ENCODE assay signal across 8 cellular contexts in the genomic region with DNA sequence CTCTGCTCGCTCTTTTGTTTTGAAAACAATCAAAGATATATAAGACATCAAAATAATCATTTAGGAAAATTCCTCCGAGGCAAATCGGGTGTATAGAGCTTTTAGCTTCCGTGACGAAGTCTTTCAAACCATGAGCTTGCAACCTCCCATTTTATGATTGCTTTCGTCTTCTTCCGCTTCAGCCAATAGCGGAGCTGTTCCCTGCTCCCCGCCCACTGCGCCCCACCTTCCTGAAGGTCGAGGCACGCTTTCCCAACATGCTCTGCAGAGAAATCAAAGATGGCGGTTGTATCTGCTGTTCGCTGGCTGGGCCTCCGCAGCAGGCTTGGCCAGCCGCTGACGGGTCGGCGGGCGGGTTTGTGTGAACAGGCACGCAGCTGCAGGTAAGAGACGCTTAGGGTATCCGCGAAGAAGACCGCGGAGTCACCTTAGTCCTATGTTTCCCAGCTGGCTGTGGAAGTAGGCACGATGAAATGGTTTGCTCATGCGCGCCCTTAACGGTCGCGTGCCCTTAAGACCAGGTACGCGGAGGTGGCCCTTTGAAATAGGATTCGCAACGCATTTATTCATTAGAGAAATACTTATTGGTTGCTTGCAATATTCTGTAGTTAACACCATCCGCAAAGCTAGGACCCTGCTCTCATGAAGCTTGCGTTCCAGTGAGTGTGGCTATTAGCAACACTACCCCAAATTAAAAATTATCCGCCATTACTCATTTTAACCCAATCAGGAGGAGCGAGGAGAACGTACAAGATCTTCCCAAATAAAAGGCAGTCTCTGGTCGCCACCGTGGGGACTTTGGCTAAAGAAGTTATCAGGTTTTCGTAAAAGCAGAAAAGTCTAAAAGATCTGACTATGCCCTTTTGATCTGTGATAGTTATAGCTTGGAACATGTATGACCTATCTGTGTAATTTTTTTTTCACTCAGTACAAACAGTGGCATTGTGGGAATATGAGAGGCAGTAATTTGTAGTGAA. TPM values are rescaled to one million over a fixed set of nuclear protein-coding genes. Genes with fewer than 3 reads are reported as not detected.
DNase-seq lines count a peak whose midpoint lies in the region; ATAC-seq, FAIRE-seq and TF ChIP-seq lines count a peak whose summit lies in the region.

PTCD3 (plus strand) TSS at position 267 of the 977 bp plus-strand sequence; CDS start at position 280, 13 bp downstream.

- H3K79me2 ChIP-seq in H1 (ENCODE audit: control insufficient read depth in 1 of 2, insufficient read depth in 2 of 2, low read length in 2 of 2), result peaks cover 32 to 88% of the 10 kb centered on the region in 2 experiments

- H3K4ac ChIP-seq in H1 (replicated peaks; ENCODE audit: insufficient read length, low read depth, low read length), result no peak within 1 kb of the TSS

- no peaks in the 10 kb centered on the region for H3K27me3 Mint-ChIP-seq in memory B cell

- peak; percentile 81 for ATAC-seq in GM21360 (IDR thresholded peaks at IDR 0.05; ENCODE audit: unreplicated experiment)
- ATAC-seq in memory B cell (ENCODE audit: low read depth), result peak; percentile 91

- peak within 1 kb of the TSS; percentile 80 to 99 (median 96) for H3K9ac ChIP-seq in H1 (replicated peaks in 1 of 4; ENCODE audit: extremely low read depth in 1 of 4, low read depth in 3 of 4, low read length in 3 of 4)

- H2BK120ac ChIP-seq in H1 (replicated peaks; ENCODE audit: low read depth, low read length), result no peak within 1 kb of the TSS

- peak within 1 kb of the TSS; percentile 96 to 99 (median 97) for H3K4me3 ChIP-seq in H1 (ENCODE audit: extremely low read depth in 1 of 4, insufficient read depth in 2 of 4, low read depth in 3 of 4, low read length in 4 of 4)

- peak; percentile 86 for FAIRE-seq in HTR-8/SVneo (lab: Jason Lieb, UNC)
- peak; percentile 68 for FAIRE-seq in H1 (lab: Jason Lieb, UNC)

- H3K27ac Mint-ChIP-seq in memory B cell, result peak within 1 kb of the TSS; percentile 99

- H3K9me3 ChIP-seq in H1 (ENCODE audit: insufficient read depth in 2 of 2, low read depth in 1 of 2, low read length in 1 of 2), result no peaks in the 10 kb centered on the region

- H3K9me3 Mint-ChIP-seq in memory B cell, result no peaks in the 10 kb centered on the region

- CTCF ChIA-PET in H1 (lab: Charles Lee; ENCODE audit: partially characterized antibody), result interaction anchor here (0.5 to 4.1 kb wide), 3 partner anchors 18 to 334 kb away, joined by 3 to 16 read pairs (median 4); no protein-coding TSS in a partner anchor

- H4K20me1 ChIP-seq in H1 (replicated peaks in 1 of 2; ENCODE audit: control insufficient read depth in 1 of 2, insufficient read depth in 2 of 2, low read length in 2 of 2), result peaks cover 2 to 13% of the 10 kb centered on the region in 2 experiments

- H4K91ac ChIP-seq in H1 (replicated peaks; ENCODE audit: insufficient read length, low read length), result no peak within 1 kb of the TSS

- H3K4me2 ChIP-seq in H1 (ENCODE audit: insufficient read depth in 1 of 2, low read depth in 2 of 2, low read length in 2 of 2), result peak within 1 kb of the TSS; percentile 83 to 84

- H2BK12ac ChIP-seq in H1 (ENCODE audit: low read depth, low read length), result peak within 1 kb of the TSS; percentile 30; the same call in 1 of the 2 replicates

- H2BK20ac ChIP-seq in H1 (ENCODE audit: low read length), result no peak within 1 kb of the TSS

- no peak within 1 kb of the TSS for H2BK15ac ChIP-seq in H1 (ENCODE audit: low read length)

- peaks cover 0 to 4% (median 0%) of the 10 kb centered on the region in 4 experiments; a peak in 1 of 7 replicates for H3K4me1 ChIP-seq in H1 (replicated peaks in 1 of 4; ENCODE audit: control insufficient read depth in 3 of 4, insufficient read depth in 4 of 4, low read length in 3 of 4)

- WGBS in H1 (ENCODE audit: extremely low coverage in 1 of 2, insufficient coverage in 1 of 2, insufficient read length in 1 of 2, insufficient replicate concordance in 2 of 2, low coverage in 1 of 2, low lambda C conversion rate in 2 of 2, missing lambda C conversion rate in 1 of 2), 2 experiments, result 1% methylated on average over 44 of the region's 44 CpGs; no CpG with 5 or more reads in 1 of the 2 experiments

- H3K23ac ChIP-seq in H1 (ENCODE audit: insufficient read length), result no peak within 1 kb of the TSS

- H3K79me1 ChIP-seq in H1 (ENCODE audit: low read depth, low read length), result no peaks in the 10 kb centered on the region; the same call in 1 of the 2 replicates

- H2AFZ ChIP-seq in H1 (ENCODE audit: low read length), result peak within 1 kb of the TSS; percentile 95

- peak within 1 kb of the TSS; percentile 76 for H4K5ac ChIP-seq in H1 (ENCODE audit: insufficient read length, low read depth, low read length)

- POLR2A ChIA-PET in H1 (lab: Charles Lee; ENCODE audit: partially characterized antibody), result interaction anchor here (0.6 to 12.1 kb wide), 24 partner anchors 10 to 494 kb away, joined by 3 to 119 read pairs (median 4); partner anchors contain the start of genes C2orf68 and IMMT

- H3K27ac ChIP-seq in H1 (ENCODE audit: low read depth, low read length), result peak within 1 kb of the TSS; percentile 94

- peak within 1 kb of the TSS; percentile 80; the same call in 1 of the 2 replicates for H3K18ac ChIP-seq in H1 (ENCODE audit: extremely low read depth, low read length)

- peaks cover 40% of the 10 kb centered on the region for H3K4me1 Mint-ChIP-seq in memory B cell

- peak within 1 kb of the TSS; percentile 96 for H3K4me3 Mint-ChIP-seq in memory B cell

- H3K14ac ChIP-seq in H1 (ENCODE audit: insufficient read length), result no peak within 1 kb of the TSS

- peak within 1 kb of the TSS; percentile 89; the same call in 1 of the 2 replicates for H4K8ac ChIP-seq in H1 (ENCODE audit: extremely low read depth, insufficient read depth, low read length)

- TF ChIP-seq EP300 in H1 (IDR thresholded peaks at IDR 0.05; ENCODE audit: borderline replicate concordance in 1 of 2, low read depth in 2 of 2, low read length in 2 of 2), result peak in 1 of 2 experiments; percentile 96; a peak in 2 of 3 replicates

- H3K56ac ChIP-seq in H1 (replicated peaks; ENCODE audit: insufficient read length, low read depth, low read length), result peak within 1 kb of the TSS; percentile 43

- TF ChIP-seq POLR2A in H1 (IDR thresholded peaks at IDR 0.05; ENCODE audit: control extremely low read depth in 1 of 2, low read depth in 2 of 2, low read length in 2 of 2), result peak; percentile 91 to 95

- peaks cover 9 to 32% (median 22%) of the 10 kb centered on the region in 4 experiments for H3K36me3 ChIP-seq in H1 (ENCODE audit: control insufficient read depth in 2 of 4, insufficient read depth in 4 of 4, low read length in 3 of 4)

- TF ChIP-seq RAD21 in H1 (IDR thresholded peaks at IDR 0.05 in 1 of 2, conservative IDR thresholded peaks at IDR 0.05 in 1 of 2; ENCODE audit: low read depth in 2 of 2, low read length in 2 of 2), result no peak

- H3K27me3 ChIP-seq in H1 (replicated peaks in 1 of 4; ENCODE audit: control insufficient read depth in 3 of 4, extremely low read depth in 1 of 4, insufficient read depth in 3 of 4, low read length in 3 of 4), result no peaks in the 10 kb centered on the region

- peak; percentile 95 for DNase-seq in COLO668 (lab: John Stamatoyannopoulos, UW; ENCODE audit: unreplicated experiment)
- peak; percentile 96 for DNase-seq in HTR-8/SVneo (ENCODE audit: insufficient read length, low spot score)
- DNase-seq in NOMO-1 treated with dmso at 0.1 percent for 144 hours (lab: John Stamatoyannopoulos, UW; ENCODE audit: unreplicated experiment), result peak; percentile 96
- peak; percentile 71 to 80 (median 77) for DNase-seq in activated CD8-positive, alpha-beta memory T cell treated with anti-CD3 and anti-CD28 coated beads for 48 hours (ENCODE audit: low read depth in 2 of 3, low spot score in 2 of 3)
- peak; percentile 77 to 88 for DNase-seq in H1 (ENCODE audit: low read depth in 1 of 2, low spot score in 2 of 2)
- peak; percentile 75 to 88 for DNase-seq in memory B cell (ENCODE audit: low spot score in 2 of 2)
- DNase-seq in stimulated activated CD8-positive, alpha-beta memory T cell treated with anti-CD3 and anti-CD28 coated beads, Interleukin-12 subunit alpha, Interleukin-12 subunit beta, amount 100 ng/mL, for 4 hours (ENCODE audit: low read depth), result peak; percentile 87

- TF ChIP-seq CTCF in H1 (IDR thresholded peaks at IDR 0.05; ENCODE audit: control extremely low read depth in 1 of 3, insufficient read depth in 1 of 3, low read depth in 1 of 3, low read length in 3 of 3), result no peak

- H2BK5ac ChIP-seq in H1 (ENCODE audit: low read depth, low read length), result peak within 1 kb of the TSS; percentile 95

- peaks cover 22% of the 10 kb centered on the region for H3K36me3 Mint-ChIP-seq in memory B cell

- H2AK5ac ChIP-seq in H1 (ENCODE audit: low read depth, low read length), result peak within 1 kb of the TSS; percentile 19; the same call in 1 of the 2 replicates

- no peaks in the 10 kb centered on the region; the same call in 1 of the 2 replicates for H3K23me2 ChIP-seq in H1 (ENCODE audit: low read depth, low read length)

TF ChIP-seq in H1, 55 proteins besides CTCF, POLR2A, EP300 and RAD21 (continues in another document):
- TF ChIP-seq SIN3A (conservative IDR thresholded peaks at IDR 0.05 in 1 of 2, IDR thresholded peaks at IDR 0.05 in 1 of 2; ENCODE audit: low read depth in 1 of 2, low read length in 2 of 2) (peak; percentile 25 to 59; a peak in 1 of 4 replicates), TCF12 (IDR thresholded peaks at IDR 0.05; ENCODE audit: low read depth, low read length) (no peak), MAX (IDR thresholded peaks at IDR 0.05) (peak; percentile 56; the same call in 1 of the 2 replicates), RXRA (IDR thresholded peaks at IDR 0.05; ENCODE audit: insufficient read depth, low read depth, low read length) (no peak), TEAD4 (IDR thresholded peaks at IDR 0.05; ENCODE audit: low read depth, low read length) (no peak), BRCA1 (IDR thresholded peaks at IDR 0.05; ENCODE audit: low read depth, low read length) (no peak), MAFK (IDR thresholded peaks at IDR 0.05; ENCODE audit: low read depth, low read length) (no peak), RBBP5 (IDR thresholded peaks at IDR 0.05; ENCODE audit: borderline replicate concordance, low read depth, low read length) (peak; percentile 64; the same call in 1 of the 2 replicates), NANOG (IDR thresholded peaks at IDR 0.05; ENCODE audit: insufficient read depth, low read depth, low read length, poor library complexity, severe bottlenecking) (no peak)

RNA-seq across cellular contexts. Expression of gene PTCD3, which starts in this region (rescaled TPM):
- total RNA-seq in H1 (2021; fragmentation: NEBNext Ultra II Directional; extraction: Animal tissue kit (Norgen Biotek cat#: 25700)), result 191 and 192 TPM in 2 replicates
- polyA plus RNA-seq in H1 (2011; rRNA removed), result 48.0 and 64.3 TPM in 2 replicates
- polyA plus RNA-seq in H1 (2011; cell fraction: cytosol; rRNA removed), result 68.8 TPM
- polyA plus RNA-seq in H1 (2011; cell fraction: nucleus; rRNA removed), result 137 TPM
- polyA plus RNA-seq in H1 (2012, experiment 1 of 2), result 55.7 to 98.7 TPM (median 69.8 TPM) in 4 replicates
- 6.2 TPM for polyA plus RNA-seq in H1 (2012, experiment 2 of 2)
- 81.8 TPM for polyA plus RNA-seq in H1 (2013, experiment 1 of 2)
- 77.1 TPM for polyA plus RNA-seq in H1 (2013, experiment 2 of 2)
- 106 and 160 TPM in 2 replicates for polyA minus RNA-seq in H1 (2011; rRNA and poly(A)+ RNA removed)
- 69.4 TPM for polyA minus RNA-seq in H1 (2011; cell fraction: cytosol; rRNA and poly(A)+ RNA removed)
- polyA minus RNA-seq in H1 (2011; cell fraction: nucleus; rRNA and poly(A)+ RNA removed), result 466 TPM

Comparison
In these comparisons a context has a peak if more than half of its experiments do, and no peak if none do; other contexts are left out.
1. Peak in every context shown above with its lines: DNase-seq, ATAC-seq, H3K4me3 ChIP-seq and H3K27ac ChIP-seq.